ENCODE assay signal across 10 cellular contexts in genomic region chr1:115360505-115361129, GRCh38. TPM values are rescaled to one million over a fixed set of nuclear protein-coding genes. Genes with fewer than 3 reads are reported as not detected.
"Had no signal": no experiment of that assay in that cellular context is flagged by ENCODE, and none has a peak within 500 bp of the region (broad histone marks: within the 10 kb centered on the region; RNA-seq: fewer than 3 reads in every experiment).

No MANE protein-coding gene starts in this region.

RNA-seq across cellular contexts. Expression of gene NGF, which starts 22.6 kb away (rescaled TPM):
- total RNA-seq: activated naive CD4-positive, alpha-beta T cell treated with anti-CD3 and anti-CD28 coated beads for 36 hours; activated naive CD4-positive, alpha-beta T cell treated with anti-CD3 and anti-CD28 coated beads, Interleukin-2, amount 50 U/mL, for 72 hours; activated naive CD8-positive, alpha-beta T cell treated with anti-CD3 and anti-CD28 coated beads for 36 hours; activated naive CD8-positive, alpha-beta T cell treated with anti-CD3 and anti-CD28 coated beads, Interleukin-2, amount 10 ng/mL, durations not matched to agents 7 days and 5 days; activated T-cell treated with anti-CD3 and anti-CD28 coated beads, Interleukin-2, amount 50 U/mL, for 4 hours; activated T-cell treated with anti-CD3 and anti-CD28 coated beads, Interleukin-2, amount 50 U/mL, for 72 hours; activated T-helper 1 cell treated with anti-CD3 and anti-CD28 coated beads, Interleukin-12 subunit alpha, Interleukin-12 subunit beta, Interleukin-2, Interleukin-4 antibody, amounts not matched to agents 30 ng/mL and 10 ng/mL and 1 ng/mL, durations not matched to agents 14 hours and 24 hours and 36 hours; activated T-helper 17 cell treated with anti-CD3 and anti-CD28 coated beads, Interleukin-2, amount 50 U/mL, for 72 hours; activated T-helper 2 cell treated with anti-CD3 and anti-CD28 coated beads, Interferon-gamma antibody, Interleukin-2, Interleukin-4, amounts not matched to agents 10 μg/mL and 5 μg/mL and 100 μg/mL, durations not matched to agents 14 hours and 24 hours and 36 hours had no signal
- polyA plus RNA-seq: cardiac muscle cell had no signal
